Comparison of ENCODE assay signal across 19 cellular contexts in the genomic region with DNA sequence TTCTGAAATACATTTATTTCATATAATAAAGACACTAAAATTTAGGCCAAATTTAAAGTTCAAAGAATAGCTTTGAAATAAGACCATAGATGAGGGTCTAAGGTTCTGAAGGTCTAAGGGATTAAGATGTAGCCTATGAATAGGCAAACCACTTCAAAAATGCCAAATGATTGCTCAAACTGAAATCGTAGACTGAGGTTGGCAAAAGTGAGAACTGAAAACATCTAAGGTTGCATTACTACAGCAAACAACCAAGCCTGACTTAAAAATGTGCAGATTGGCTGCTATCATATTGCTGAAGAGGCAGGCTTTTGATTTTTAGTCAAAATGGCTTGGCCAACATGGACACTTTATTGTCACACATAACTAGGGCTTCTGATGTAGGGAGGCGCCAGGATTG. TPM values are rescaled to one million over a fixed set of nuclear protein-coding genes. Genes with fewer than 3 reads are reported as not detected.
DNase-seq lines count a peak whose midpoint lies in the region; ATAC-seq, FAIRE-seq and TF ChIP-seq lines count a peak whose summit lies in the region.
"Had no signal": no experiment of that assay in that cellular context is flagged by ENCODE, and none has a peak within 500 bp of the region (broad histone marks: within the 10 kb centered on the region; RNA-seq: fewer than 3 reads in every experiment).

No MANE protein-coding gene starts in this region.

- ATAC-seq in GM21619 (IDR thresholded peaks at IDR 0.05; ENCODE audit: unreplicated experiment) (peak; percentile 77), HG03196 (IDR thresholded peaks at IDR 0.05; ENCODE audit: unreplicated experiment) (peak; percentile 68)
- ATAC-seq: left colon, Panc1 had no signal

- no peak overlapping the region for H3K4me3 ChIP-seq in endodermal cell (ENCODE audit: low read length)
- H3K4me3 ChIP-seq: colonic mucosa had no signal

- H3K9ac ChIP-seq in endodermal cell (ENCODE audit: extremely low read depth, low read length, poor library complexity, severe bottlenecking), result no peak overlapping the region

- H3K27me3 Mint-ChIP-seq in endodermal cell (ENCODE audit: insufficient read depth), result no peaks in the 10 kb centered on the region

- no peak for TF ChIP-seq POLR2A in H54 (IDR thresholded peaks at IDR 0.05; ENCODE audit: low read depth, low read length)

- no peaks in the 10 kb centered on the region for H3K36me3 ChIP-seq in endodermal cell (ENCODE audit: control insufficient read depth, insufficient read depth, low read length)
- H3K36me3 ChIP-seq: colonic mucosa, neutrophil had no signal

- H3K4me1 Mint-ChIP-seq in endodermal cell, result no peaks in the 10 kb centered on the region

- no peaks in the 10 kb centered on the region for H3K9me3 Mint-ChIP-seq in endodermal cell

- TF ChIP-seq CTCF in endodermal cell (conservative IDR thresholded peaks at IDR 0.05), result no peak

- 81 to 84% methylated on average over 2 of the region's 2 CpGs for WGBS in endodermal cell (ENCODE audit: insufficient coverage in 1 of 2, insufficient read length in 1 of 2), 2 experiments

- no peaks in the 10 kb centered on the region for H3K36me3 Mint-ChIP-seq in endodermal cell (ENCODE audit: low read depth)

- H3K27ac Mint-ChIP-seq in endodermal cell, result no peak overlapping the region

- no peaks in the 10 kb centered on the region for H3K9me3 ChIP-seq in endodermal cell (ENCODE audit: control insufficient read depth, low read length)
- H3K9me3 ChIP-seq: colonic mucosa, neutrophil had no signal

- H3K27me3 ChIP-seq in endodermal cell (ENCODE audit: control insufficient read depth, insufficient read depth, low read length, poor library complexity, severe bottlenecking), result no peaks in the 10 kb centered on the region
- H3K27me3 ChIP-seq: colonic mucosa had no signal

- DNase-seq in NOMO-1 (lab: John Stamatoyannopoulos, UW; ENCODE audit: unreplicated experiment in 2 of 2) (peak; percentile 4 to 28), NOMO-1 treated with dmso at 0.1 percent for 144 hours (lab: John Stamatoyannopoulos, UW; ENCODE audit: unreplicated experiment) (no peak), endodermal cell (no peak), NCI-H2029 (lab: John Stamatoyannopoulos, UW) (no peak), H54 (ENCODE audit: insufficient read length, low spot score) (no peak), AG08396 (ENCODE audit: low spot score) (no peak)
- DNase-seq: activated naive CD4-positive, alpha-beta T cell; colonic mucosa; DMS153; foreskin fibroblast; left colon; NCI-H1930; substantia nigra had no signal

- no peak for FAIRE-seq in H54 (lab: Jason Lieb, UNC)

- no peaks in the 10 kb centered on the region for H3K4me1 ChIP-seq in endodermal cell (ENCODE audit: control insufficient read depth, insufficient read depth, low read length)
- H3K4me1 ChIP-seq: colonic mucosa had no signal

- no peak overlapping the region for H3K4me3 Mint-ChIP-seq in endodermal cell

- H3K27ac ChIP-seq in endodermal cell (ENCODE audit: low read depth, low read length), result peak overlapping the region; percentile 30
- H3K27ac ChIP-seq: 22Rv1, colonic mucosa, neutrophil, VCaP had no signal

RNA-seq across cellular contexts. Expression of a gene that starts 41.3 kb away (rescaled TPM):
- 1 to 10 TPM; 2.4 to 3.6 TPM for total RNA-seq in endodermal cell
- 42.4 TPM for polyA plus RNA-seq in endodermal cell (2013, experiment 1 of 2)
- polyA plus RNA-seq in endodermal cell (2013, experiment 2 of 2), result 31.8 TPM

RNA-seq across cellular contexts. Expression of a gene that starts 50.4 kb away (rescaled TPM):
- total RNA-seq in endodermal cell, result under 1 TPM in 1 of 2 donors, not detected in 1; 0.11 TPM
- polyA plus RNA-seq in endodermal cell (2013, experiment 1 of 2), result not detected
- not detected for polyA plus RNA-seq in endodermal cell (2013, experiment 2 of 2)

Comparison
In these comparisons a context has a peak if more than half of its experiments do, and no peak if none do; other contexts are left out.
1. DNase-seq: peak in NOMO-1 (2 of 2); none in NOMO-1 treated with dmso at 0.1 percent for 144 hours (single experiment), endodermal cell (single experiment), NCI-H2029 (single experiment), H54 (single experiment) and AG08396 (single experiment).